19 cellular contexts compared by ENCODE assay signal in genomic region chr10:75038335-75038734, GRCh38.
DNase-seq lines count a peak whose midpoint lies in the region; ATAC-seq, FAIRE-seq and TF ChIP-seq lines count a peak whose summit lies in the region.
"Had no signal": no experiment of that assay in that cellular context is flagged by ENCODE, and none has a peak within 500 bp of the region (broad histone marks: within the 10 kb centered on the region; RNA-seq: fewer than 3 reads in every experiment).

No MANE protein-coding gene starts in this region.

- TF ChIP-seq POLR2A in body of pancreas (IDR thresholded peaks at IDR 0.05): no peak

- H3K9me3 Mint-ChIP-seq in activated CD4-positive, alpha-beta T cell treated with anti-CD3 and anti-CD28 coated beads for 36 hours (ENCODE audit: low read depth): no peaks in the 10 kb centered on the region
- H3K9me3 Mint-ChIP-seq: CD8-positive, alpha-beta memory T cell; IgD-negative memory B cell had no signal

- no peak overlapping the region for H3K4me3 Mint-ChIP-seq in activated CD4-positive, alpha-beta T cell treated with anti-CD3 and anti-CD28 coated beads for 36 hours
- H3K4me3 Mint-ChIP-seq: CD8-positive, alpha-beta memory T cell; IgD-negative memory B cell had no signal

- no peak overlapping the region for H2AFZ ChIP-seq in smooth muscle cell (ENCODE audit: low read depth)

- H3K4me1 Mint-ChIP-seq in activated CD4-positive, alpha-beta T cell treated with anti-CD3 and anti-CD28 coated beads for 36 hours: peaks cover 76% of the 10 kb centered on the region

- TF ChIP-seq CTCF in body of pancreas (IDR thresholded peaks at IDR 0.05) (no peak), right atrium auricular region (IDR thresholded peaks at IDR 0.05) (no peak), smooth muscle cell (IDR thresholded peaks at IDR 0.05; ENCODE audit: borderline replicate concordance, insufficient read depth, poor library complexity, severe bottlenecking) (no peak), RWPE1 (conservative IDR thresholded peaks at IDR 0.05; ENCODE audit: low read depth) (no peak)

- no peak for ATAC-seq in activated CD4-positive, alpha-beta T cell treated with anti-CD3 and anti-CD28 coated beads for 36 hours
- ATAC-seq in body of pancreas: peak; percentile 49

- intact Hi-C loops in activated CD4-positive, alpha-beta T cell treated with anti-CD3 and anti-CD28 coated beads for 36 hours (cut with DNase I, micrococcal nuclease): no loop called here
- intact Hi-C loops in body of pancreas (cut with DNase I): no loop called here

- H3K27ac Mint-ChIP-seq in activated CD4-positive, alpha-beta T cell treated with anti-CD3 and anti-CD28 coated beads for 36 hours: peak overlapping the region; percentile 49
- H3K27ac Mint-ChIP-seq: CD8-positive, alpha-beta memory T cell; IgD-negative memory B cell had no signal

- H3K79me2 ChIP-seq in smooth muscle cell (ENCODE audit: low read depth): no peaks in the 10 kb centered on the region

- H3K27me3 ChIP-seq in body of pancreas: no peaks in the 10 kb centered on the region
- no peaks in the 10 kb centered on the region for H3K27me3 ChIP-seq in right atrium auricular region
- H3K27me3 ChIP-seq in smooth muscle cell (ENCODE audit: low read depth): no peaks in the 10 kb centered on the region
- H3K27me3 ChIP-seq: sigmoid colon had no signal

- no peaks in the 10 kb centered on the region for H3K36me3 ChIP-seq in body of pancreas (replicated peaks in 1 of 2; ENCODE audit: insufficient read depth in 1 of 2, low read depth in 2 of 2)
- no peaks in the 10 kb centered on the region for H3K36me3 ChIP-seq in right atrium auricular region
- no peaks in the 10 kb centered on the region for H3K36me3 ChIP-seq in smooth muscle cell (ENCODE audit: low read depth)
- H3K36me3 ChIP-seq: sigmoid colon had no signal

- H3K27ac ChIP-seq in body of pancreas (no peak overlapping the region), right atrium auricular region (peak overlapping the region; percentile 52 to 54), smooth muscle cell (ENCODE audit: low read depth) (no peak overlapping the region), RWPE1 (no peak overlapping the region)
- H3K27ac ChIP-seq: 22Rv1, sigmoid colon, VCaP had no signal

- no peak overlapping the region for H3K9ac ChIP-seq in smooth muscle cell (ENCODE audit: low read depth)

- H3K4me2 ChIP-seq in smooth muscle cell: peak overlapping the region; percentile 40

- H3K4me3 ChIP-seq in body of pancreas (no peak overlapping the region), right atrium auricular region (no peak overlapping the region), smooth muscle cell (no peak overlapping the region)
- H3K4me3 ChIP-seq: sigmoid colon had no signal

- no peaks in the 10 kb centered on the region for H4K20me1 ChIP-seq in smooth muscle cell (ENCODE audit: low read depth)

- H3K9me3 ChIP-seq in body of pancreas: no peaks in the 10 kb centered on the region
- no peaks in the 10 kb centered on the region for H3K9me3 ChIP-seq in right atrium auricular region
- H3K9me3 ChIP-seq in smooth muscle cell (replicated peaks; ENCODE audit: low read depth): no peaks in the 10 kb centered on the region
- H3K9me3 ChIP-seq: sigmoid colon had no signal

- DNase-seq in activated CD4-positive, alpha-beta T cell treated with anti-CD3 and anti-CD28 coated beads for 36 hours: no peak
- no peak for DNase-seq in activated CD4-positive, alpha-beta T cell treated with anti-CD3 and anti-CD28 coated beads, Interleukin-2, amount 50 U/mL, for 1 hour
- DNase-seq in body of pancreas (peak; percentile 30 to 69 (median 42)), right atrium auricular region (ENCODE audit: low spot score) (no peak), smooth muscle cell (lab: John Stamatoyannopoulos, UW; ENCODE audit: unreplicated experiment) (no peak), NCI-H1930 (lab: John Stamatoyannopoulos, UW) (no peak), urothelium cell line (ENCODE audit: low spot score) (no peak), RWPE1 (ENCODE audit: low spot score) (no peak)
- DNase-seq: amniotic stem cell; CD8-positive, alpha-beta memory T cell; effector CD8-positive, alpha-beta T cell; NCI-H1092; sigmoid colon; stimulated activated naive CD4-positive, alpha-beta T cell treated with Interleukin-2 at 50 U/mL for 16 hours had no signal

- WGBS in body of pancreas, 2 donors: 3 to 27% methylated on average over 6 to 7 of the region's 7 CpGs
- 21% methylated on average over 7 of the region's 7 CpGs for WGBS in smooth muscle cell (ENCODE audit: low lambda C conversion rate)

- POLR2A ChIA-PET in activated CD4-positive, alpha-beta T cell treated with anti-CD3 and anti-CD28 coated beads for 36 hours (lab: Charles Lee): no interaction called here
- POLR2A ChIA-PET in RWPE1 (lab: Yijun Ruan, JAX; ENCODE audit: low non-redundant PET): no interaction called here

- no peaks in the 10 kb centered on the region for H3F3A ChIP-seq in smooth muscle cell (ENCODE audit: low read depth)

- CTCF ChIA-PET in activated CD4-positive, alpha-beta T cell treated with anti-CD3 and anti-CD28 coated beads for 36 hours (lab: Charles Lee): interaction anchor here (3.1 kb wide), 1 partner anchor 17 kb away, joined by 10 read pairs; no protein-coding TSS in a partner anchor
- CTCF ChIA-PET in RWPE1 (lab: Yijun Ruan, JAX): interaction anchor here (0.7 kb wide), 1 partner anchor 790 kb away, joined by 3 read pairs; no protein-coding TSS in a partner anchor

- no peak for FAIRE-seq in urothelium cell line (lab: Jason Lieb, UNC)
- FAIRE-seq: frontal cortex, keratinocyte had no signal

- H3K27me3 Mint-ChIP-seq in activated CD4-positive, alpha-beta T cell treated with anti-CD3 and anti-CD28 coated beads for 36 hours: no peaks in the 10 kb centered on the region
- H3K27me3 Mint-ChIP-seq: CD8-positive, alpha-beta memory T cell; IgD-negative memory B cell had no signal

- H3K4me1 ChIP-seq in body of pancreas (peaks cover 5% of the 10 kb centered on the region), right atrium auricular region (peaks cover 0 to 25% of the 10 kb centered on the region in 2 donors), smooth muscle cell (ENCODE audit: low read depth) (no peaks in the 10 kb centered on the region)

- H3K36me3 Mint-ChIP-seq in activated CD4-positive, alpha-beta T cell treated with anti-CD3 and anti-CD28 coated beads for 36 hours (ENCODE audit: low read depth): peaks cover 9% of the 10 kb centered on the region
- H3K36me3 Mint-ChIP-seq: CD8-positive, alpha-beta memory T cell had no signal

Comparison
In these comparisons a context has a peak if more than half of its experiments do, and no peak if none do; other contexts are left out.
1. DNase-seq: peak in body of pancreas (4 of 4); none in activated CD4-positive, alpha-beta T cell treated with anti-CD3 and anti-CD28 coated beads for 36 hours (single experiment), activated CD4-positive, alpha-beta T cell treated with anti-CD3 and anti-CD28 coated beads, Interleukin-2, amount 50 U/mL, for 1 hour (single experiment), right atrium auricular region (single experiment), smooth muscle cell (single experiment), NCI-H1930 (0 of 2), urothelium cell line (single experiment) and RWPE1 (single experiment).
2. H3K27ac ChIP-seq: peak in right atrium auricular region (2 of 2); none in body of pancreas (0 of 4), smooth muscle cell (single experiment) and RWPE1 (single experiment).